ENCODE assay signal across 18 cellular contexts in genomic region chr7:105829681-105830322, GRCh38. TPM values are rescaled to one million over a fixed set of nuclear protein-coding genes. Genes with fewer than 3 reads are reported as not detected.
DNase-seq lines count a peak whose midpoint lies in the region; ATAC-seq and TF ChIP-seq lines count a peak whose summit lies in the region.
"Had no signal": no experiment of that assay in that cellular context is flagged by ENCODE, and none has a peak within 500 bp of the region (broad histone marks: within the 10 kb centered on the region; RNA-seq: fewer than 3 reads in every experiment).

No MANE protein-coding gene starts in this region.

- no peak for ATAC-seq in CD8-positive, alpha-beta T cell
- ATAC-seq in GM19452 (IDR thresholded peaks at IDR 0.05; ENCODE audit: unreplicated experiment) (no peak), Right ventricle myocardium inferior (no peak)
- ATAC-seq: stimulated activated effector memory CD8-positive, alpha-beta T cell treated with anti-CD3 and anti-CD28 coated beads, Interleukin-12 subunit alpha, Interleukin-12 subunit beta, amount 100 ng/mL, for 72 hours had no signal

- H3K4me1 ChIP-seq in skeletal muscle satellite cell (ENCODE audit: control insufficient read depth, insufficient read depth, low read length): peaks cover 55% of the 10 kb centered on the region
- no peaks in the 10 kb centered on the region for H3K4me1 ChIP-seq in CD8-positive, alpha-beta T cell (ENCODE audit: insufficient read depth, low read length)

- H3K36me3 Mint-ChIP-seq in CD8-positive, alpha-beta T cell: peaks cover 6% of the 10 kb centered on the region
- H3K36me3 Mint-ChIP-seq: stimulated activated effector memory CD8-positive, alpha-beta T cell treated with anti-CD3 and anti-CD28 coated beads, Interleukin-12 subunit alpha, Interleukin-12 subunit beta, amount 100 ng/mL, for 72 hours had no signal

- no peak for TF ChIP-seq CTCF in CD8-positive, alpha-beta T cell (IDR thresholded peaks at IDR 0.05)

- CTCF ChIA-PET in CD8-positive, alpha-beta T cell (lab: Charles Lee): interaction anchor here (1.0 to 2.3 kb wide), 5 partner anchors 10 to 23 kb away, joined by 3 to 7 read pairs (median 3); no protein-coding TSS in a partner anchor

- H3K27ac ChIP-seq in CD8-positive, alpha-beta T cell (ENCODE audit: low read depth, low read length): no peak overlapping the region
- H3K27ac ChIP-seq: lower lobe of right lung had no signal

- H3K9me3 ChIP-seq in skeletal muscle satellite cell (replicated peaks; ENCODE audit: low read length): no peaks in the 10 kb centered on the region
- H3K9me3 ChIP-seq in CD8-positive, alpha-beta T cell (ENCODE audit: low read length): no peaks in the 10 kb centered on the region
- H3K9me3 ChIP-seq: lower lobe of right lung had no signal

- peak; percentile 44 for DNase-seq in HCEC 1CT
- DNase-seq in brain pericyte (ENCODE audit: low read depth, low spot score): peak; percentile 26
- DNase-seq in hepatic stellate cell (ENCODE audit: low spot score): peak; percentile 42
- no peak for DNase-seq in CD8-positive, alpha-beta T cell
- no peak for DNase-seq in Right ventricle myocardium inferior (ENCODE audit: missing footprints)
- no peak for DNase-seq in T-helper 1 cell
- DNase-seq: activated CD4-positive, alpha-beta T cell treated with anti-CD3 and anti-CD28 coated beads, Interleukin-2, amount 50 U/mL, for 1 hour; activated T-cell treated with anti-CD3 and anti-CD28 coated beads, Interleukin-2, amount 50 U/mL, for 72 hours; erythroblast; H9; lower lobe of right lung; NCI-H1092 treated with DMSO at 0.1 percent for 48 hours; NCI-H2171 treated with DMSO at 0.1 percent for 48 hours; NK-92 treated with Interleukin-12 subunit alpha and Interleukin-12 subunit beta, amount 100 ng/mL, for 24 hours; SIG-M5 had no signal

- peaks cover 20% of the 10 kb centered on the region for H3K4me1 Mint-ChIP-seq in CD8-positive, alpha-beta T cell (ENCODE audit: low read depth)

- H3K27me3 ChIP-seq in skeletal muscle satellite cell (ENCODE audit: control insufficient read depth, insufficient read depth, low read length): no peaks in the 10 kb centered on the region
- no peaks in the 10 kb centered on the region for H3K27me3 ChIP-seq in CD8-positive, alpha-beta T cell (ENCODE audit: insufficient read depth, low read length)

- POLR2A ChIA-PET in CD8-positive, alpha-beta T cell (lab: Charles Lee): no interaction called here

- H3K36me3 ChIP-seq in skeletal muscle satellite cell (ENCODE audit: insufficient read depth, low read length): no peaks in the 10 kb centered on the region
- H3K36me3 ChIP-seq in CD8-positive, alpha-beta T cell (ENCODE audit: insufficient read depth, low read length): no peaks in the 10 kb centered on the region
- H3K36me3 ChIP-seq: lower lobe of right lung had no signal

- no peaks in the 10 kb centered on the region for H3K27me3 Mint-ChIP-seq in CD8-positive, alpha-beta T cell (ENCODE audit: low read depth)

- intact Hi-C loops in CD8-positive, alpha-beta T cell (cut with DNase I, micrococcal nuclease): no loop called here
- intact Hi-C loops in Right ventricle myocardium inferior (cut with DNase I): no loop called here

- peak overlapping the region; percentile 45 for H3K4me2 ChIP-seq in skeletal muscle satellite cell (ENCODE audit: low read length)

- peak overlapping the region; percentile 42 for H3K9ac ChIP-seq in skeletal muscle satellite cell (ENCODE audit: low read depth, low read length)

- H3K4me3 ChIP-seq in skeletal muscle satellite cell (ENCODE audit: low read length): peak overlapping the region; percentile 20
- H3K4me3 ChIP-seq in CD8-positive, alpha-beta T cell (ENCODE audit: low read depth, low read length): no peak overlapping the region
- H3K4me3 ChIP-seq: lower lobe of right lung had no signal

- H3K27ac Mint-ChIP-seq in CD8-positive, alpha-beta T cell: no peak overlapping the region
- H3K27ac Mint-ChIP-seq: activated T-cell treated with anti-CD3 and anti-CD28 coated beads, Interleukin-2, amount 50 U/mL, for 72 hours; stimulated activated effector memory CD8-positive, alpha-beta T cell treated with anti-CD3 and anti-CD28 coated beads, Interleukin-12 subunit alpha, Interleukin-12 subunit beta, amount 100 ng/mL, for 72 hours had no signal

- peaks cover 4% of the 10 kb centered on the region for H3K9me3 Mint-ChIP-seq in CD8-positive, alpha-beta T cell
- H3K9me3 Mint-ChIP-seq: activated T-cell treated with anti-CD3 and anti-CD28 coated beads, Interleukin-2, amount 50 U/mL, for 72 hours; H9; stimulated activated effector memory CD8-positive, alpha-beta T cell treated with anti-CD3 and anti-CD28 coated beads, Interleukin-12 subunit alpha, Interleukin-12 subunit beta, amount 100 ng/mL, for 72 hours had no signal

- H3K4me3 Mint-ChIP-seq in CD8-positive, alpha-beta T cell: no peak overlapping the region
- H3K4me3 Mint-ChIP-seq: activated T-cell treated with anti-CD3 and anti-CD28 coated beads, Interleukin-2, amount 50 U/mL, for 72 hours; H9; stimulated activated effector memory CD8-positive, alpha-beta T cell treated with anti-CD3 and anti-CD28 coated beads, Interleukin-12 subunit alpha, Interleukin-12 subunit beta, amount 100 ng/mL, for 72 hours had no signal

RNA-seq across cellular contexts. Expression of gene ATXN7L1, which starts 46.6 kb away (rescaled TPM):
- 5.3 and 6.8 TPM in 2 replicates for total RNA-seq in skeletal muscle satellite cell (2012; rRNA removed)
- total RNA-seq in CD8-positive, alpha-beta T cell: 10 to 100 TPM; 17.0 to 18.5 TPM
- total RNA-seq in Right ventricle myocardium inferior: 6.7 TPM

Comparison
In these comparisons a context has a peak if more than half of its experiments do, and no peak if none do; other contexts are left out.
1. DNase-seq: peak in HCEC 1CT (single experiment), brain pericyte (single experiment) and hepatic stellate cell (single experiment); none in CD8-positive, alpha-beta T cell (0 of 7), Right ventricle myocardium inferior (single experiment) and T-helper 1 cell (0 of 5).